In genomic region chr10:12590682-12591642, GRCh38 we compare ENCODE assay signal across 18 cellular contexts.
DNase-seq lines count a peak whose midpoint lies in the region; ATAC-seq, FAIRE-seq and TF ChIP-seq lines count a peak whose summit lies in the region.
"Had no signal": no experiment of that assay in that cellular context is flagged by ENCODE, and none has a peak within 500 bp of the region (broad histone marks: within the 10 kb centered on the region; RNA-seq: fewer than 3 reads in every experiment).

No MANE protein-coding gene starts in this region.

- H3K36me3 ChIP-seq in naive thymus-derived CD4-positive, alpha-beta T cell (ENCODE audit: control insufficient read depth in 2 of 3, insufficient read depth in 3 of 3, low read length in 3 of 3): no peaks in the 10 kb centered on the region
- H3K36me3 ChIP-seq in spleen: no peaks in the 10 kb centered on the region
- H3K36me3 ChIP-seq: prostate gland had no signal

- peaks cover 93% of the 10 kb centered on the region for H3K4me1 Mint-ChIP-seq in activated CD4-positive, alpha-beta T cell treated with anti-CD3 and anti-CD28 coated beads, Interleukin-2, amount 10 ng/mL, durations not matched to agents 7 days and 5 days
- H3K4me1 Mint-ChIP-seq in naive thymus-derived CD4-positive, alpha-beta T cell: peaks cover 49 to 100% (median 91%) of the 10 kb centered on the region in 7 donors
- peaks cover 21% of the 10 kb centered on the region for H3K4me1 Mint-ChIP-seq in CD14-positive monocyte

- ATAC-seq in naive thymus-derived CD4-positive, alpha-beta T cell: no peak
- no peak for ATAC-seq in HG02759 (IDR thresholded peaks at IDR 0.05; ENCODE audit: unreplicated experiment)
- ATAC-seq: HCT116 had no signal

- peaks cover 32 to 64% of the 10 kb centered on the region in 2 donors for H3K4me1 ChIP-seq in naive thymus-derived CD4-positive, alpha-beta T cell (ENCODE audit: control insufficient read depth in 2 of 2, insufficient read depth in 2 of 2, low read length in 2 of 2)
- H3K4me1 ChIP-seq in spleen: peaks cover 6 to 57% (median 27%) of the 10 kb centered on the region in 6 donors
- H3K4me1 ChIP-seq: prostate gland had no signal

- POLR2A ChIA-PET in activated CD4-positive, alpha-beta T cell treated with anti-CD3 and anti-CD28 coated beads, Interleukin-2, amount 10 ng/mL, durations not matched to agents 7 days and 5 days (lab: Charles Lee): interaction anchor here (0.6 kb wide), 1 partner anchor 712 kb away, joined by 3 read pairs; no protein-coding TSS in a partner anchor
- POLR2A ChIA-PET in naive thymus-derived CD4-positive, alpha-beta T cell (lab: Charles Lee): interaction anchor here (0.7 to 1.4 kb wide), 6 partner anchors 9 to 336 kb away, joined by 3 to 10 read pairs (median 4); no protein-coding TSS in a partner anchor

- H3K4me3 Mint-ChIP-seq in activated CD4-positive, alpha-beta T cell treated with anti-CD3 and anti-CD28 coated beads, Interleukin-2, amount 10 ng/mL, durations not matched to agents 7 days and 5 days: no peak overlapping the region
- peak overlapping the region in 9 of 10 donors; percentile 14 to 85 (median 63) for H3K4me3 Mint-ChIP-seq in naive thymus-derived CD4-positive, alpha-beta T cell
- no peak overlapping the region for H3K4me3 Mint-ChIP-seq in CD14-positive monocyte

- no peaks in the 10 kb centered on the region for H3K27me3 Mint-ChIP-seq in activated CD4-positive, alpha-beta T cell treated with anti-CD3 and anti-CD28 coated beads, Interleukin-2, amount 10 ng/mL, durations not matched to agents 7 days and 5 days
- no peaks in the 10 kb centered on the region for H3K27me3 Mint-ChIP-seq in naive thymus-derived CD4-positive, alpha-beta T cell
- peaks cover 7 to 23% (median 16%) of the 10 kb centered on the region in 3 donors for H3K27me3 Mint-ChIP-seq in CD14-positive monocyte (ENCODE audit: low read depth in 3 of 3)
- H3K27me3 Mint-ChIP-seq: naive B cell had no signal

- no peak overlapping the region for H3K4me3 ChIP-seq in naive thymus-derived CD4-positive, alpha-beta T cell (ENCODE audit: low read length)
- no peak overlapping the region for H3K4me3 ChIP-seq in spleen
- H3K4me3 ChIP-seq: lung, prostate gland had no signal

- no peaks in the 10 kb centered on the region for H3K9me3 ChIP-seq in naive thymus-derived CD4-positive, alpha-beta T cell (ENCODE audit: control insufficient read depth in 2 of 3, low read length in 3 of 3)
- peaks cover 0 to 5% (median 0%) of the 10 kb centered on the region in 8 donors for H3K9me3 ChIP-seq in spleen
- H3K9me3 ChIP-seq: prostate gland had no signal

- TF ChIP-seq POLR2A in GM12891 (IDR thresholded peaks at IDR 0.05; ENCODE audit: low read depth, low read length): no peak
- no peak for TF ChIP-seq POLR2A in spleen (IDR thresholded peaks at IDR 0.05)

- no peak for TF ChIP-seq CTCF in spleen (IDR thresholded peaks at IDR 0.05 in 8 of 11, conservative IDR thresholded peaks at IDR 0.05 in 3 of 11)
- TF ChIP-seq CTCF in CD14-positive monocyte (IDR thresholded peaks at IDR 0.05): no peak

- H3K27me3 ChIP-seq in naive thymus-derived CD4-positive, alpha-beta T cell (ENCODE audit: control insufficient read depth in 2 of 2, insufficient read depth in 2 of 2, low read length in 2 of 2): no peaks in the 10 kb centered on the region
- H3K27me3 ChIP-seq in spleen (replicated peaks in 1 of 7): no peaks in the 10 kb centered on the region

- DNase-seq in activated CD4-positive, alpha-beta T cell treated with anti-CD3 and anti-CD28 coated beads, Interleukin-2, amount 10 ng/mL, durations not matched to agents 7 days and 5 days: no peak
- no peak for DNase-seq in activated CD4-positive, alpha-beta T cell treated with anti-CD3 and anti-CD28 coated beads, Interleukin-2, amount 50 U/mL, for 48 hours
- DNase-seq in GM12891 (ENCODE audit: insufficient read length, low spot score) (no peak), NCI-H774 (lab: John Stamatoyannopoulos, UW) (peak; percentile 36), spleen (no peak), CD14-positive monocyte (ENCODE audit: low spot score) (no peak)
- DNase-seq in naive thymus-derived CD4-positive, alpha-beta T cell: no peak
- DNase-seq: activated CD4-positive, alpha-beta T cell treated with anti-CD3 and anti-CD28 coated beads for 4 hours; immature natural killer cell; KBM-7; naive B cell; NCI-H187; NK-92 treated with Interleukin-12 subunit alpha and Interleukin-12 subunit beta, amount 100 ng/mL, for 24 hours had no signal

- FAIRE-seq in GM12891 (lab: Jason Lieb, UNC): peak; percentile 76
- FAIRE-seq: astrocyte had no signal

- 87 to 92% (median 91%) methylated on average over 17 of the region's 17 CpGs for WGBS in spleen, 5 donors

- H3K27ac Mint-ChIP-seq in activated CD4-positive, alpha-beta T cell treated with anti-CD3 and anti-CD28 coated beads, Interleukin-2, amount 10 ng/mL, durations not matched to agents 7 days and 5 days: peak overlapping the region; percentile 22
- H3K27ac Mint-ChIP-seq in naive thymus-derived CD4-positive, alpha-beta T cell: peak overlapping the region; percentile 59 to 99 (median 93)
- H3K27ac Mint-ChIP-seq in CD14-positive monocyte: peak overlapping the region in 1 of 7 donors; percentile 1

- peaks cover 26% of the 10 kb centered on the region for H3K36me3 Mint-ChIP-seq in activated CD4-positive, alpha-beta T cell treated with anti-CD3 and anti-CD28 coated beads, Interleukin-2, amount 10 ng/mL, durations not matched to agents 7 days and 5 days (ENCODE audit: low read depth)
- H3K36me3 Mint-ChIP-seq in naive thymus-derived CD4-positive, alpha-beta T cell: peaks cover 0 to 26% (median 13%) of the 10 kb centered on the region in 5 donors
- H3K36me3 Mint-ChIP-seq in CD14-positive monocyte: peaks cover 0 to 2% of the 10 kb centered on the region in 2 donors

- peak overlapping the region; percentile 12 for H3K27ac ChIP-seq in naive thymus-derived CD4-positive, alpha-beta T cell (ENCODE audit: low read depth, low read length)
- no peak overlapping the region for H3K27ac ChIP-seq in spleen

- CTCF ChIA-PET in activated CD4-positive, alpha-beta T cell treated with anti-CD3 and anti-CD28 coated beads, Interleukin-2, amount 10 ng/mL, durations not matched to agents 7 days and 5 days (lab: Charles Lee): interaction anchor here (0.6 to 1.9 kb wide), 7 partner anchors 15 to 314 kb away, joined by 3 to 4 read pairs (median 3); no protein-coding TSS in a partner anchor
- CTCF ChIA-PET in naive thymus-derived CD4-positive, alpha-beta T cell (lab: Charles Lee): no interaction called here

- H3K9me3 Mint-ChIP-seq in activated CD4-positive, alpha-beta T cell treated with anti-CD3 and anti-CD28 coated beads, Interleukin-2, amount 10 ng/mL, durations not matched to agents 7 days and 5 days: peaks cover 12% of the 10 kb centered on the region
- peaks cover 0 to 14% (median 6%) of the 10 kb centered on the region in 11 donors for H3K9me3 Mint-ChIP-seq in naive thymus-derived CD4-positive, alpha-beta T cell
- peaks cover 0 to 6% (median 2%) of the 10 kb centered on the region in 7 donors for H3K9me3 Mint-ChIP-seq in CD14-positive monocyte

- intact Hi-C loops in naive thymus-derived CD4-positive, alpha-beta T cell (cut with micrococcal nuclease): loop anchor here in 1 of 2 donors (5.0 kb wide), 3 partner anchors 144 to 1196 kb away; no protein-coding TSS in a partner anchor
- intact Hi-C loops in spleen (cut with DNase I; ENCODE audit: low total_unique reads) (no loop called here), CD14-positive monocyte (cut with micrococcal nuclease) (no loop called here)

TF ChIP-seq in GM12891, 5 proteins besides CTCF, POLR2A, EP300 and RAD21:
- TF ChIP-seq POLR2AphosphoS5 (IDR thresholded peaks at IDR 0.05; ENCODE audit: low read depth, low read length): no peak
- no peak for TF ChIP-seq TAF1 (IDR thresholded peaks at IDR 0.05; ENCODE audit: low read depth, low read length)
- no peak for TF ChIP-seq POU2F2 (IDR thresholded peaks at IDR 0.05; ENCODE audit: low read depth, low read length)
- no peak for TF ChIP-seq SPI1 (IDR thresholded peaks at IDR 0.05; ENCODE audit: low read depth, low read length)
- no peak for TF ChIP-seq PAX5 (IDR thresholded peaks at IDR 0.05; ENCODE audit: insufficient read depth, low read length, severe bottlenecking)

Comparison
In these comparisons a context has a peak if more than half of its experiments do, and no peak if none do; other contexts are left out.
1. H3K4me3 Mint-ChIP-seq: peak in naive thymus-derived CD4-positive, alpha-beta T cell (9 of 10); none in activated CD4-positive, alpha-beta T cell treated with anti-CD3 and anti-CD28 coated beads, Interleukin-2, amount 10 ng/mL, durations not matched to agents 7 days and 5 days (single experiment) and CD14-positive monocyte (0 of 2).